31 cellular contexts compared by ENCODE assay signal in the genomic region with DNA sequence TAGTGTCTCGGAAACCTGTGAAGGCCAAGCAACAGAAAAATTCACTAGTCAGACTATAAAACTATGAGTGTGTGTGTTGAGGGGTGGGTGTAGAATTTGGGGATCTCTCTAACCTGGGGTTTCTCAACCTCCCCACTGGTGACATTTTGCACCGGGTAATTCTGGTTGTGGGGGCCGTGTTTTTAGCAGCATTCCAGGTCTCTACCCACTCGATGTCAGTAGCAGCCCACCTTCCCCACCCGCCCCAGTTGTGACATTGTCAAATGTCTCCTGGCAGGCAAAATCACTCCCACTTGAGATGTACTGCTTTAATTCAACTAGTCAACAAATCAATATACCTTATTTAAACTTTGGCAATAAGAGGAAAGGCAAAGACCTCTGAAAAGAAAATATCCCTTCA.
"Had no signal": no experiment of that assay in that cellular context is flagged by ENCODE, and none has a peak within 500 bp of the region (broad histone marks: within the 10 kb centered on the region; RNA-seq: fewer than 3 reads in every experiment).

No MANE protein-coding gene starts in this region.

- H3K4me2 ChIP-seq: neural progenitor cell, smooth muscle cell had no signal

- H3K27me3 Mint-ChIP-seq: naive B cell; stimulated activated memory B cell treated with anti-CD40 and anti-IgM and Interleukin-4, amounts not matched to agents 10 μg/mL and 1 μg/mL and 100 μg/mL, for 72 hours had no signal

- H2AFZ ChIP-seq: neural progenitor cell, parathyroid adenoma had no signal

- H3K4me3 Mint-ChIP-seq: immature natural killer cell; mesothelial cell of epicardium; natural killer cell; nephron progenitor cell; neural progenitor cell; stimulated activated memory B cell treated with anti-CD40 and anti-IgM and Interleukin-4, amounts not matched to agents 10 μg/mL and 1 μg/mL and 100 μg/mL, for 72 hours had no signal

- H3K36me3 Mint-ChIP-seq: natural killer cell had no signal

- H3K27ac Mint-ChIP-seq: immature natural killer cell; mesothelial cell of epicardium; naive B cell; natural killer cell; nephron progenitor cell; neural progenitor cell; stimulated activated memory B cell treated with anti-CD40 and anti-IgM and Interleukin-4, amounts not matched to agents 10 μg/mL and 1 μg/mL and 100 μg/mL, for 72 hours had no signal

- H3K27ac ChIP-seq: left lung, lower lobe of right lung, neural progenitor cell, neutrophil, parathyroid adenoma, psoas muscle, right atrium auricular region, right lobe of liver, suprapubic skin, thoracic aorta, tibial artery, uterus had no signal

- DNase-seq: hypothalamus; immature natural killer cell; kidney; left colon; left lung; lower lobe of right lung; mammary epithelial cell; mesenchymal stem cell; naive B cell; natural killer cell; nephron progenitor cell; occipital lobe; psoas muscle; right lobe of liver; stimulated activated CD4-positive, alpha-beta T cell treated with anti-CD3 and anti-CD28 coated beads, Interleukin-1b, Interleukin-23, amount 100 ng/mL, for 48 hours; stimulated activated CD4-positive, alpha-beta T cell treated with anti-CD3 and anti-CD28 coated beads, Interleukin-2, amount 100 ng/mL, for 48 hours; stimulated activated CD4-positive, alpha-beta T cell treated with anti-CD3 and anti-CD28 coated beads, Interleukin-4, amount 100 ng/mL, for 4 hours; stimulated activated CD8-positive, alpha-beta memory T cell treated with anti-CD3 and anti-CD28 coated beads, Interleukin-4, amount 100 ng/mL, for 48 hours; stimulated activated naive CD4-positive, alpha-beta T cell treated with Interleukin-2 at 50 U/mL for 16 hours; tibial artery; trophoblast cell; uterus had no signal

- H3K9me3 Mint-ChIP-seq: immature natural killer cell; mesothelial cell of epicardium; naive B cell; natural killer cell; nephron progenitor cell; neural progenitor cell; stimulated activated memory B cell treated with anti-CD40 and anti-IgM and Interleukin-4, amounts not matched to agents 10 μg/mL and 1 μg/mL and 100 μg/mL, for 72 hours had no signal

- H3K9me3 ChIP-seq: left lung, lower lobe of right lung, neutrophil, psoas muscle, right atrium auricular region, right lobe of liver, suprapubic skin, thoracic aorta, tibial artery, uterus had no signal

- ATAC-seq: left colon; left lung; lower lobe of right lung; natural killer cell; psoas muscle; right lobe of liver; stimulated activated memory B cell treated with anti-CD40 and anti-IgM and Interleukin-4, amounts not matched to agents 10 μg/mL and 1 μg/mL and 100 μg/mL, for 72 hours had no signal

- H3K4me3 ChIP-seq: left lung, lower lobe of right lung, neural progenitor cell, psoas muscle, right atrium auricular region, right lobe of liver, smooth muscle cell, suprapubic skin, thoracic aorta, tibial artery, uterus had no signal

- H3K36me3 ChIP-seq: uterus had no signal
